ENCODE assay signal across 24 cellular contexts in genomic region chr1:38207275-38207674, GRCh38.
"Had no signal": no experiment of that assay in that cellular context is flagged by ENCODE, and none has a peak within 500 bp of the region (broad histone marks: within the 10 kb centered on the region; RNA-seq: fewer than 3 reads in every experiment).

No MANE protein-coding gene starts in this region.

- H3K4me1 ChIP-seq: body of pancreas, tibial nerve had no signal

- H3K9me3 Mint-ChIP-seq: activated naive CD8-positive, alpha-beta T cell treated with anti-CD3 and anti-CD28 coated beads, Interleukin-2, amount 50 U/mL, for 24 hours; dendritic cell treated with granulocyte-macrophage colony-stimulating factor and Interleukin-4, amounts not matched to agents 40 ng/mL and 50 ng/mL, for 4 days; stimulated activated effector memory CD8-positive, alpha-beta T cell treated with anti-CD3 and anti-CD28 coated beads, Interleukin-12 subunit alpha, Interleukin-12 subunit beta, amount 100 ng/mL, for 72 hours; stimulated activated naive CD8-positive, alpha-beta T cell treated with anti-CD3 and anti-CD28 coated beads, Interleukin-15, amount 100 ng/mL, for 72 hours had no signal

- H3K4me3 ChIP-seq: body of pancreas, heart right ventricle, mucosa of descending colon, tibial nerve had no signal

- H3K4me1 Mint-ChIP-seq: activated naive CD8-positive, alpha-beta T cell treated with anti-CD3 and anti-CD28 coated beads, Interleukin-2, amount 50 U/mL, for 24 hours; stimulated activated effector memory CD8-positive, alpha-beta T cell treated with anti-CD3 and anti-CD28 coated beads, Interleukin-12 subunit alpha, Interleukin-12 subunit beta, amount 100 ng/mL, for 72 hours; stimulated activated naive CD8-positive, alpha-beta T cell treated with anti-CD3 and anti-CD28 coated beads, Interleukin-15, amount 100 ng/mL, for 72 hours had no signal

- H3K27me3 ChIP-seq: body of pancreas, tibial nerve had no signal

- DNase-seq: activated CD4-positive, alpha-beta T cell treated with anti-CD3 and anti-CD28 coated beads for 4 hours; activated CD4-positive, alpha-beta T cell treated with anti-CD3 and anti-CD28 coated beads, Interleukin-2, amount 50 U/mL, for 48 hours; activated CD4-positive, CD25-positive, alpha-beta regulatory T cell; activated gamma-delta T cell; activated naive CD4-positive, alpha-beta T cell treated with anti-CD3 and anti-CD28 coated beads, Interleukin-2, amount 50 U/mL, for 16 hours; activated naive CD8-positive, alpha-beta T cell treated with anti-CD3 and anti-CD28 coated beads, Interleukin-2, amount 50 U/mL, for 24 hours; body of pancreas; effector CD4-positive, alpha-beta T cell; erythroblast; foreskin fibroblast; heart right ventricle; islet precursor cell; left cardiac atrium; mesendoderm; mucosa of descending colon; occipital lobe; small intestine; stimulated activated CD4-positive, alpha-beta T cell treated with anti-CD3 and anti-CD28 coated beads, Interleukin-2, amount 100 ng/mL, for 24 hours; stimulated activated naive CD8-positive, alpha-beta T cell treated with anti-CD3 and anti-CD28 coated beads, Interleukin-15, amount 100 ng/mL, for 72 hours; T1000 had no signal

- H3K36me3 ChIP-seq: heart right ventricle, tibial nerve had no signal

- H3K27ac Mint-ChIP-seq: activated naive CD8-positive, alpha-beta T cell treated with anti-CD3 and anti-CD28 coated beads, Interleukin-2, amount 50 U/mL, for 24 hours; dendritic cell treated with granulocyte-macrophage colony-stimulating factor and Interleukin-4, amounts not matched to agents 40 ng/mL and 50 ng/mL, for 4 days; stimulated activated effector memory CD8-positive, alpha-beta T cell treated with anti-CD3 and anti-CD28 coated beads, Interleukin-12 subunit alpha, Interleukin-12 subunit beta, amount 100 ng/mL, for 72 hours; stimulated activated naive CD8-positive, alpha-beta T cell treated with anti-CD3 and anti-CD28 coated beads, Interleukin-15, amount 100 ng/mL, for 72 hours had no signal

- H3K4me3 Mint-ChIP-seq: activated naive CD8-positive, alpha-beta T cell treated with anti-CD3 and anti-CD28 coated beads, Interleukin-2, amount 50 U/mL, for 24 hours; dendritic cell treated with granulocyte-macrophage colony-stimulating factor and Interleukin-4, amounts not matched to agents 40 ng/mL and 50 ng/mL, for 4 days; stimulated activated effector memory CD8-positive, alpha-beta T cell treated with anti-CD3 and anti-CD28 coated beads, Interleukin-12 subunit alpha, Interleukin-12 subunit beta, amount 100 ng/mL, for 72 hours; stimulated activated naive CD8-positive, alpha-beta T cell treated with anti-CD3 and anti-CD28 coated beads, Interleukin-15, amount 100 ng/mL, for 72 hours had no signal

- H3K9me3 ChIP-seq: body of pancreas, heart right ventricle, mucosa of descending colon, tibial nerve had no signal

- ATAC-seq: activated naive CD8-positive, alpha-beta T cell treated with anti-CD3 and anti-CD28 coated beads, Interleukin-2, amount 50 U/mL, for 24 hours; body of pancreas; heart right ventricle; left cardiac atrium; mucosa of descending colon; sciatic nerve; stimulated activated effector memory CD8-positive, alpha-beta T cell treated with anti-CD3 and anti-CD28 coated beads, Interleukin-12 subunit alpha, Interleukin-12 subunit beta, amount 100 ng/mL, for 72 hours; stimulated activated naive CD8-positive, alpha-beta T cell treated with anti-CD3 and anti-CD28 coated beads, Interleukin-15, amount 100 ng/mL, for 72 hours had no signal

- H3K36me3 Mint-ChIP-seq: stimulated activated effector memory CD8-positive, alpha-beta T cell treated with anti-CD3 and anti-CD28 coated beads, Interleukin-12 subunit alpha, Interleukin-12 subunit beta, amount 100 ng/mL, for 72 hours had no signal

- H3K27ac ChIP-seq: body of pancreas, heart right ventricle, tibial nerve had no signal
